Comparison of ENCODE assay signal across 32 cellular contexts in the genomic region with DNA sequence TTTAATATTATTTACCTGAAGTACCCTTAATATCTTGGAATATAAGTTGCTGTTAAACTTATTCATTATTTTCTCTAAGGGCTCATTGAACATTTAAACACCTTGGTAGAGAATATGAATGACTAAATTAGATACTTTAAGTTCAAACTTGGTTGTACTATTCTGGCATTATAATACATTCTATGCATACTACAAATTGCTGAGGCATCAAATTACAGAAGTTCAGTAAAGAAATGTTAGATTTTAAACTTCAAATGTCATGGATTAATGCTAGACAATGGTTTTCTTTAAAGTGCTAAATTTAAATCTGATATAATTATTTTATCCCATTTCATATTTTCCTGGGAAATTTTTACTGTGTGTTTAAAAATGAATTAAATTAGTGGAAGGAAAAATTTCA.
"Had no signal": no experiment of that assay in that cellular context is flagged by ENCODE, and none has a peak within 500 bp of the region (broad histone marks: within the 10 kb centered on the region; RNA-seq: fewer than 3 reads in every experiment).

No MANE protein-coding gene starts in this region.

- FAIRE-seq: astrocyte had no signal

- H3K36me3 ChIP-seq: breast epithelium, SJSA1 had no signal

- H3K9me3 ChIP-seq: body of pancreas, breast epithelium, SJSA1 had no signal

- H3K4me3 ChIP-seq: body of pancreas, breast epithelium, SJSA1 had no signal

- DNase-seq: activated CD4-positive, alpha-beta T cell treated with anti-CD3 and anti-CD28 coated beads, Interleukin-2, amount 10 ng/mL, durations not matched to agents 24 days and 14 days; activated CD4-positive, alpha-beta T cell treated with anti-CD3 and anti-CD28 coated beads, Interleukin-2, amount 50 U/mL, for 4 hours; activated CD8-positive, alpha-beta T cell treated with anti-CD3 and anti-CD28 coated beads for 36 hours; activated effector memory CD4-positive, alpha-beta T cell treated with anti-CD3 and anti-CD28 coated beads, Interleukin-2, amount 50 U/mL, for 16 hours; activated naive CD4-positive, alpha-beta T cell; activated naive CD4-positive, alpha-beta T cell treated with anti-CD3 and anti-CD28 coated beads, Interleukin-2, amount 50 U/mL, for 16 hours; activated naive CD8-positive, alpha-beta T cell treated with anti-CD3 and anti-CD28 coated beads for 36 hours; activated T-cell treated with anti-CD3 and anti-CD28 coated beads, Interleukin-2, amount 50 U/mL, for 1 hour; activated T-cell treated with anti-CD3 and anti-CD28 coated beads, Interleukin-2, amount 50 U/mL, for 72 hours; body of pancreas; cerebellar nuclear complex; Karpas-422; NCI-H1105 treated with DMSO at 0.1 percent for 48 hours; NCI-H1436; NCI-H1694; NCI-H1930; NCI-H2081 treated with DMSO at 0.1 percent for 48 hours; NCI-H226; NCI-H446 treated with DMSO at 0.1 percent for 48 hours; NCI-H524; NCI-H69; RPMI8226; SHP77 treated with DMSO at 0.1 percent for 48 hours; SW 1271; T-helper 1 cell; T-helper 2 cell; T-helper 9 cell had no signal

- H3K27me3 ChIP-seq: body of pancreas, breast epithelium, SJSA1 had no signal

- H3K27ac ChIP-seq: body of pancreas, breast epithelium, SJSA1 had no signal

- ATAC-seq: activated CD8-positive, alpha-beta T cell treated with anti-CD3 and anti-CD28 coated beads for 36 hours; activated T-cell treated with anti-CD3 and anti-CD28 coated beads, Interleukin-2, amount 50 U/mL, for 72 hours; activated T-helper 17 cell treated with anti-CD3 and anti-CD28 coated beads, Interleukin-2, amount 50 U/mL, for 72 hours; body of pancreas; Panc1 had no signal

- H3K4me1 ChIP-seq: body of pancreas, breast epithelium had no signal
